In the genomic region with DNA sequence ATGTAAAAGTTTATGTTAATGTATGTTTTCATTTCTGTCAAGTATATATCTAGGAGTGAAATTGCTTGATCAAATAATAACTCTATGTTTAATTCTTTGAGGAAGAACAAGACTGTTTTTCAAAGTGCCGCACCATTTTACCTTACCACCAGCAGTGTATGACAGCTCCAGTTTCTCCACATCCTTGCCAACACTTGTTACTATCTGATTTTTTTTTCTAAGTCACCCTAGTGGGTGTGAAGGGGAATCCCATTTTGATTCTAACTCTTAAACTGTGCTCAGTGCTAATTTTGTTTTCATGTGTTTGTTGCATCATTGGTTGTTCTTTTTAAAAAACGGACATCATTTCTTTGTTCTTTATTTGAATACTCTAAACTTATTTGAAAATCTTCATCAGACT, we compare ENCODE assay signal across 1 cellular context.
TF ChIP-seq lines count a peak whose summit lies in the region.

No MANE protein-coding gene starts in this region.

TF ChIP-seq in HepG2, 621 proteins besides CTCF, POLR2A, EP300 and RAD21:
- TF ChIP-seq ZNF7 (CRISPR knock-in tag; IDR thresholded peaks at IDR 0.05) (peak; percentile 78), SMARCC2 (IDR thresholded peaks at IDR 0.05) (no peak)
